In the genomic region with DNA sequence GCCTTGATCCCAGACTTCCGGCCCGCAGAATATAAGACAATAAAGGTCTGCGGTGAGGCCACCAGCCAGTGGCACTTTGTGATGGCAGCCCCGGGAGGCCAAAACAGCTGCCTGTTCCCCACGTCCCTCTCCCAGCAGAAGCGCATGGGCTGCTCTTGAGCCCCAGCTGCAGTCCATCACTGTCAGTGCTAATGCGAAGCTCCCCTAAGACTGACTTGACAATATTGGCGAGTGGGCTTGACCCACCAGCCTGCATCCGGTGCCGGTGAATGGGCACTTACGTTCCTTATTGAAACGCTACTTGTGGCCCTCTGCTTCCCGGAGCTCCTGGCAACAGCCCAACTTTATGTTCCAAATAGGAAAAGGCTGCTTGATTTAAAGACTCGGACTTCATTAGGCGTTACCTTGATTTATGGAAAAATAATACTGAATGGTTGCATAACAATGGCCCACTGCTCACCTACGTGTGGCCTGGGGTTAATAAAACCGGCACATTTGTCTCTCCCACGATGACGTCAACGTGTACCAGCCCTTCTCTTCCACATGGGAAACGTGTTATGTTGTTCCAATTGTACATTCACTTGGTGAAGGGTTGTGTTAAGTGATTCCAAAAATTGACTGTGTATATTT, we compare ENCODE assay signal across 21 cellular contexts.
A peak's percentile ranks its signal among the peaks of the same experiment; 100 is the strongest.
DNase-seq lines count a peak whose midpoint lies in the region; ATAC-seq, FAIRE-seq and TF ChIP-seq lines count a peak whose summit lies in the region.
"Had no signal": no experiment of that assay in that cellular context is flagged by ENCODE, and none has a peak within 500 bp of the region (broad histone marks: within the 10 kb centered on the region; RNA-seq: fewer than 3 reads in every experiment).

No MANE protein-coding gene starts in this region.

- H3K4me1 ChIP-seq in breast epithelium, result no peaks in the 10 kb centered on the region
- H3K4me1 ChIP-seq in mammary epithelial cell (ENCODE audit: insufficient read depth, low read length), result no peaks in the 10 kb centered on the region
- peaks cover 2% of the 10 kb centered on the region for H3K4me1 ChIP-seq in keratinocyte (ENCODE audit: control insufficient read depth, extremely low read depth, insufficient read depth, low read length)
- peaks cover 7% of the 10 kb centered on the region for H3K4me1 ChIP-seq in suprapubic skin

- no peak overlapping the region for H3K27ac Mint-ChIP-seq in MCF 10A (ENCODE audit: low read depth, unreplicated experiment)
- H3K27ac Mint-ChIP-seq in activated CD4-positive, alpha-beta T cell treated with anti-CD3 and anti-CD28 coated beads for 36 hours, result no peak overlapping the region
- H3K27ac Mint-ChIP-seq: activated CD4-positive, alpha-beta memory T cell treated with anti-CD3 and anti-CD28 coated beads, Interleukin-2, amount 10 ng/mL, durations not matched to agents 7 days and 5 days; CD8-positive, alpha-beta memory T cell; natural killer cell treated with Interleukin-12 subunit alpha and Interleukin-12 subunit beta and Interleukin-15 and Interleukin-18, amount 100 ng/mL, for 72 hours had no signal

- H3K9me1 ChIP-seq in keratinocyte (ENCODE audit: control insufficient read depth, extremely low read depth, insufficient read depth, low read length), result no peaks in the 10 kb centered on the region

- H3K9ac ChIP-seq in mammary epithelial cell (ENCODE audit: insufficient read depth, low read length), result no peak overlapping the region
- no peak overlapping the region for H3K9ac ChIP-seq in keratinocyte (ENCODE audit: control insufficient read depth, extremely low read depth, insufficient read depth, low read length)

- peak in 1 of 2 donors; percentile 28 for DNase-seq in breast epithelium (ENCODE audit: low spot score in 2 of 2)
- no peak for DNase-seq in MCF 10A (ENCODE audit: unreplicated experiment)
- DNase-seq in mammary epithelial cell, result no peak
- no peak for DNase-seq in keratinocyte (ENCODE audit: low read depth, low spot score)
- DNase-seq in suprapubic skin (ENCODE audit: low spot score in 2 of 2), result no peak
- DNase-seq in activated CD4-positive, alpha-beta T cell treated with anti-CD3 and anti-CD28 coated beads for 36 hours, result no peak
- DNase-seq: activated CD4-positive, alpha-beta memory T cell treated with anti-CD3 and anti-CD28 coated beads, Interleukin-2, amount 10 ng/mL, durations not matched to agents 7 days and 5 days; activated effector memory CD4-positive, alpha-beta T cell treated with Interleukin-2 at 50 U/mL for 16 hours; brain microvascular endothelial cell; CD8-positive, alpha-beta memory T cell; GF-D8; head of caudate nucleus; NCI-H226; stimulated activated naive CD4-positive, alpha-beta T cell had no signal

- peaks cover 14% of the 10 kb centered on the region for H3K27me3 Mint-ChIP-seq in MCF 10A (ENCODE audit: insufficient read depth, unreplicated experiment)
- H3K27me3 Mint-ChIP-seq in activated CD4-positive, alpha-beta T cell treated with anti-CD3 and anti-CD28 coated beads for 36 hours, result no peaks in the 10 kb centered on the region

- CTCF ChIA-PET in MCF 10A (lab: Yijun Ruan, JAX) (interaction anchor here (0.6 kb wide), 1 partner anchor 110 kb away, joined by 3 read pairs; no protein-coding TSS in a partner anchor), mammary epithelial cell (lab: Charles Lee; ENCODE audit: low non-redundant PET) (no interaction called here)
- CTCF ChIA-PET in activated CD4-positive, alpha-beta T cell treated with anti-CD3 and anti-CD28 coated beads for 36 hours (lab: Charles Lee), result interaction anchor here (0.6 to 0.7 kb wide), 2 partner anchors 11 to 419 kb away, joined by 3 read pairs; no protein-coding TSS in a partner anchor

- intact Hi-C loops in breast epithelium (cut with DNase I; ENCODE audit: low total_unique reads) (no loop called here), MCF 10A (cut with micrococcal nuclease) (no loop called here), mammary epithelial cell (cut with micrococcal nuclease) (no loop called here)
- intact Hi-C loops in activated CD4-positive, alpha-beta T cell treated with anti-CD3 and anti-CD28 coated beads for 36 hours (cut with DNase I, micrococcal nuclease), result no loop called here

- H4K20me1 ChIP-seq in mammary epithelial cell (ENCODE audit: insufficient read depth, low read length), result no peaks in the 10 kb centered on the region
- no peaks in the 10 kb centered on the region for H4K20me1 ChIP-seq in keratinocyte (ENCODE audit: control insufficient read depth, extremely low read depth, insufficient read depth, low read length)

- BruUV-seq in MCF 10A (replicated peaks; lab: Mats Ljungman, UMichigan) (no TSS peak), mammary epithelial cell (replicated peaks; lab: Mats Ljungman, UMichigan) (no TSS peak)

- FAIRE-seq in keratinocyte (lab: Jason Lieb, UNC), result no peak
- FAIRE-seq: A204.1, HTR-8/SVneo had no signal

- no peak overlapping the region for H3K4me3 ChIP-seq in breast epithelium
- H3K4me3 ChIP-seq in mammary epithelial cell (replicated peaks in 1 of 3; ENCODE audit: insufficient read depth in 1 of 3, low read depth in 2 of 3, low read length in 3 of 3), result no peak overlapping the region
- no peak overlapping the region for H3K4me3 ChIP-seq in keratinocyte (ENCODE audit: control insufficient read depth in 2 of 3, extremely low read depth in 1 of 3, insufficient read depth in 2 of 3, low read depth in 1 of 3, low read length in 3 of 3)
- no peak overlapping the region for H3K4me3 ChIP-seq in suprapubic skin

- ATAC-seq in HG03039 (IDR thresholded peaks at IDR 0.05; ENCODE audit: unreplicated experiment), result no peak
- no peak for ATAC-seq in HG03460 (IDR thresholded peaks at IDR 0.05; ENCODE audit: unreplicated experiment)
- ATAC-seq in activated CD4-positive, alpha-beta T cell treated with anti-CD3 and anti-CD28 coated beads for 36 hours, result no peak
- ATAC-seq: left lobe of liver; natural killer cell treated with Interleukin-12 subunit alpha and Interleukin-12 subunit beta and Interleukin-15 and Interleukin-18, amount 100 ng/mL, for 72 hours had no signal

- H3K27ac ChIP-seq in breast epithelium (peak overlapping the region; percentile 1 to 60), mammary epithelial cell (ENCODE audit: insufficient read depth, low read depth, low read length) (no peak overlapping the region), keratinocyte (ENCODE audit: control insufficient read depth, insufficient read depth, low read length) (no peak overlapping the region), suprapubic skin (peak overlapping the region; percentile 31)
- H3K27ac ChIP-seq: brain microvascular endothelial cell, SK-N-MC had no signal

- 49% methylated on average over 18 of the region's 21 CpGs for WGBS in mammary epithelial cell (ENCODE audit: low coverage, missing lambda C conversion rate)
- WGBS in suprapubic skin, result 56% methylated on average over 20 of the region's 21 CpGs

- no peaks in the 10 kb centered on the region for H3K4me1 Mint-ChIP-seq in MCF 10A (ENCODE audit: insufficient read depth, unreplicated experiment)
- H3K4me1 Mint-ChIP-seq in activated CD4-positive, alpha-beta T cell treated with anti-CD3 and anti-CD28 coated beads for 36 hours, result peaks cover 11% of the 10 kb centered on the region
- H3K4me1 Mint-ChIP-seq: CD8-positive, alpha-beta memory T cell had no signal

- no peak overlapping the region for H3K4me3 Mint-ChIP-seq in MCF 10A (ENCODE audit: unreplicated experiment)
- no peak overlapping the region for H3K4me3 Mint-ChIP-seq in activated CD4-positive, alpha-beta T cell treated with anti-CD3 and anti-CD28 coated beads for 36 hours
- H3K4me3 Mint-ChIP-seq: activated CD4-positive, alpha-beta memory T cell treated with anti-CD3 and anti-CD28 coated beads, Interleukin-2, amount 10 ng/mL, durations not matched to agents 7 days and 5 days; CD8-positive, alpha-beta memory T cell; natural killer cell treated with Interleukin-12 subunit alpha and Interleukin-12 subunit beta and Interleukin-15 and Interleukin-18, amount 100 ng/mL, for 72 hours had no signal

- H3K36me3 Mint-ChIP-seq in MCF 10A (ENCODE audit: insufficient read depth, unreplicated experiment), result no peaks in the 10 kb centered on the region
- no peaks in the 10 kb centered on the region for H3K36me3 Mint-ChIP-seq in activated CD4-positive, alpha-beta T cell treated with anti-CD3 and anti-CD28 coated beads for 36 hours (ENCODE audit: low read depth)
- H3K36me3 Mint-ChIP-seq: CD8-positive, alpha-beta memory T cell; natural killer cell treated with Interleukin-12 subunit alpha and Interleukin-12 subunit beta and Interleukin-15 and Interleukin-18, amount 100 ng/mL, for 72 hours had no signal

- in situ Hi-C loops in mammary epithelial cell (cut with MboI; ENCODE audit: low sequenced_read_pairs in 2 of 2), result loop anchor here in 1 of 2 donors (10.0 kb wide), 2 partner anchors 116 to 316 kb away; no protein-coding TSS in a partner anchor

- H3K36me3 ChIP-seq in breast epithelium, result no peaks in the 10 kb centered on the region
- no peaks in the 10 kb centered on the region for H3K36me3 ChIP-seq in mammary epithelial cell (ENCODE audit: insufficient read depth, low read length)
- no peaks in the 10 kb centered on the region for H3K36me3 ChIP-seq in keratinocyte (ENCODE audit: control insufficient read depth in 2 of 2, extremely low read depth in 1 of 2, insufficient read depth in 2 of 2, low read length in 2 of 2)
- H3K36me3 ChIP-seq in suprapubic skin, result no peaks in the 10 kb centered on the region
- H3K36me3 ChIP-seq: brain microvascular endothelial cell had no signal

- H3K9me3 Mint-ChIP-seq in MCF 10A (ENCODE audit: unreplicated experiment), result no peaks in the 10 kb centered on the region
- no peaks in the 10 kb centered on the region for H3K9me3 Mint-ChIP-seq in activated CD4-positive, alpha-beta T cell treated with anti-CD3 and anti-CD28 coated beads for 36 hours (ENCODE audit: low read depth)
- H3K9me3 Mint-ChIP-seq: activated CD4-positive, alpha-beta memory T cell treated with anti-CD3 and anti-CD28 coated beads, Interleukin-2, amount 10 ng/mL, durations not matched to agents 7 days and 5 days; CD8-positive, alpha-beta memory T cell; natural killer cell treated with Interleukin-12 subunit alpha and Interleukin-12 subunit beta and Interleukin-15 and Interleukin-18, amount 100 ng/mL, for 72 hours had no signal

- H3K9me3 ChIP-seq in breast epithelium (no peaks in the 10 kb centered on the region), mammary epithelial cell (replicated peaks; ENCODE audit: insufficient read depth, low read length) (no peaks in the 10 kb centered on the region), keratinocyte (ENCODE audit: control insufficient read depth, low read depth, low read length) (no peaks in the 10 kb centered on the region), suprapubic skin (no peaks in the 10 kb centered on the region)

- POLR2A ChIA-PET in MCF 10A (lab: Yijun Ruan, JAX), result no interaction called here
- POLR2A ChIA-PET in activated CD4-positive, alpha-beta T cell treated with anti-CD3 and anti-CD28 coated beads for 36 hours (lab: Charles Lee), result no interaction called here

- H2AFZ ChIP-seq in mammary epithelial cell (ENCODE audit: low read depth, low read length) (peak overlapping the region; percentile 13), keratinocyte (ENCODE audit: control insufficient read depth, low read length) (no peak overlapping the region)

- H3K4me2 ChIP-seq in mammary epithelial cell (ENCODE audit: insufficient read depth, low read depth, low read length) (no peak overlapping the region), keratinocyte (ENCODE audit: control insufficient read depth, extremely low read depth, insufficient read depth, low read depth, low read length) (peak overlapping the region; percentile 27)

- dilution Hi-C loops in mammary epithelial cell (cut with HindIII; ENCODE audit: low sequenced_read_pairs), result no loop called here
- dilution Hi-C loops in keratinocyte (cut with MboI; ENCODE audit: extremely low pct_ligation_motif_present, low sequenced_read_pairs), result no loop called here

- H3K27me3 ChIP-seq in breast epithelium (peaks cover 0 to 8% of the 10 kb centered on the region in 2 donors), mammary epithelial cell (ENCODE audit: insufficient read depth, low read length) (peaks cover 6% of the 10 kb centered on the region), keratinocyte (ENCODE audit: control insufficient read depth, extremely low read depth, insufficient read depth, low read length) (peaks cover 7% of the 10 kb centered on the region), suprapubic skin (peaks cover 30% of the 10 kb centered on the region)

- H3K79me2 ChIP-seq in mammary epithelial cell (ENCODE audit: insufficient read depth, low read length) (no peaks in the 10 kb centered on the region), keratinocyte (ENCODE audit: control insufficient read depth, insufficient read depth, low read length) (no peaks in the 10 kb centered on the region)

- no peak for TF ChIP-seq EP300 in suprapubic skin (IDR thresholded peaks at IDR 0.05)

- no peak for TF ChIP-seq POLR2A in breast epithelium (IDR thresholded peaks at IDR 0.05)
- no peak for TF ChIP-seq POLR2A in suprapubic skin (IDR thresholded peaks at IDR 0.05)

- TF ChIP-seq CTCF in breast epithelium (IDR thresholded peaks at IDR 0.05) (no peak), MCF 10A (IDR thresholded peaks at IDR 0.05; ENCODE audit: unreplicated experiment) (no peak), mammary epithelial cell (conservative IDR thresholded peaks at IDR 0.05 in 1 of 2, IDR thresholded peaks at IDR 0.05 in 1 of 2; ENCODE audit: extremely low read depth in 1 of 2, insufficient read depth in 1 of 2, low read depth in 1 of 2, low read length in 2 of 2) (no peak), keratinocyte (optimal IDR thresholded peaks at IDR 0.05 in 1 of 3, IDR thresholded peaks at IDR 0.05 in 1 of 3, conservative IDR thresholded peaks at IDR 0.05 in 1 of 3; ENCODE audit: extremely low read depth in 1 of 3, insufficient read depth in 2 of 3, low read length in 3 of 3) (no peak), suprapubic skin (IDR thresholded peaks at IDR 0.05) (no peak)

Comparison
In these comparisons a context has a peak if more than half of its experiments do, and no peak if none do; other contexts are left out.
1. H3K27ac ChIP-seq: peak in breast epithelium (2 of 2) and suprapubic skin (single experiment); none in mammary epithelial cell (single experiment) and keratinocyte (single experiment).